Comparison of ENCODE assay signal across 23 cellular contexts in genomic region chr5:138989720-138990119, GRCh38.
A peak's percentile ranks its signal among the peaks of the same experiment; 100 is the strongest.
DNase-seq lines count a peak whose midpoint lies in the region; ATAC-seq, FAIRE-seq and TF ChIP-seq lines count a peak whose summit lies in the region.
"Had no signal": no experiment of that assay in that cellular context is flagged by ENCODE, and none has a peak within 500 bp of the region (broad histone marks: within the 10 kb centered on the region; RNA-seq: fewer than 3 reads in every experiment).

No MANE protein-coding gene starts in this region.

- FAIRE-seq in astrocyte (lab: Jason Lieb, UNC) = peak; percentile 70

- no peaks in the 10 kb centered on the region for H4K20me1 ChIP-seq in astrocyte (ENCODE audit: insufficient read depth, low read length)

- TF ChIP-seq CTCF in astrocyte (IDR thresholded peaks at IDR 0.05; ENCODE audit: insufficient read depth, low read depth, low read length) = no peak
- TF ChIP-seq CTCF in fibroblast of the aortic adventitia (IDR thresholded peaks at IDR 0.05; ENCODE audit: insufficient read depth, low read length) = no peak
- no peak for TF ChIP-seq CTCF in type B pancreatic cell (conservative IDR thresholded peaks at IDR 0.05)

- H3K27ac Mint-ChIP-seq in activated CD8-positive, alpha-beta memory T cell treated with anti-CD3 and anti-CD28 coated beads, Interleukin-2, amount 10 ng/mL, durations not matched to agents 7 days and 5 days = no peak overlapping the region
- H3K27ac Mint-ChIP-seq in astrocyte (ENCODE audit: unreplicated experiment) (no peak overlapping the region), type B pancreatic cell (no peak overlapping the region)
- H3K27ac Mint-ChIP-seq in activated naive CD4-positive, alpha-beta T cell treated with anti-CD3 and anti-CD28 coated beads for 36 hours = no peak overlapping the region
- H3K27ac Mint-ChIP-seq: dendritic cell treated with granulocyte-macrophage colony-stimulating factor and Interleukin-4, amounts not matched to agents 40 ng/mL and 50 ng/mL, for 4 days; T-helper 1 cell treated with Interleukin-12 subunit alpha and Interleukin-12 subunit beta and Interleukin-4 antibody, amounts not matched to agents 30 μg/mL and 1 μg/mL, for 36 hours had no signal

- CTCF ChIA-PET in activated CD8-positive, alpha-beta memory T cell treated with anti-CD3 and anti-CD28 coated beads, Interleukin-2, amount 10 ng/mL, durations not matched to agents 7 days and 5 days (lab: Charles Lee) = no interaction called here
- CTCF ChIA-PET in activated naive CD4-positive, alpha-beta T cell treated with anti-CD3 and anti-CD28 coated beads for 36 hours (lab: Charles Lee) = no interaction called here

- H3K27me3 Mint-ChIP-seq in activated CD8-positive, alpha-beta memory T cell treated with anti-CD3 and anti-CD28 coated beads, Interleukin-2, amount 10 ng/mL, durations not matched to agents 7 days and 5 days = no peaks in the 10 kb centered on the region
- H3K27me3 Mint-ChIP-seq in astrocyte (ENCODE audit: low read depth, unreplicated experiment) (no peaks in the 10 kb centered on the region), type B pancreatic cell (no peaks in the 10 kb centered on the region)
- H3K27me3 Mint-ChIP-seq in activated naive CD4-positive, alpha-beta T cell treated with anti-CD3 and anti-CD28 coated beads for 36 hours (ENCODE audit: low read depth) = no peaks in the 10 kb centered on the region
- H3K27me3 Mint-ChIP-seq: dendritic cell treated with granulocyte-macrophage colony-stimulating factor and Interleukin-4, amounts not matched to agents 40 ng/mL and 50 ng/mL, for 4 days had no signal

- H3K9me3 ChIP-seq in astrocyte (ENCODE audit: insufficient read depth, low read depth, low read length) = no peaks in the 10 kb centered on the region
- H3K9me3 ChIP-seq: transverse colon had no signal

- H3K79me2 ChIP-seq in astrocyte (ENCODE audit: insufficient read depth, low read length) = no peaks in the 10 kb centered on the region
- H3K79me2 ChIP-seq: hepatocyte had no signal

- DNase-seq in activated CD8-positive, alpha-beta memory T cell treated with anti-CD3 and anti-CD28 coated beads, Interleukin-2, amount 10 ng/mL, durations not matched to agents 7 days and 5 days = peak; percentile 33
- no peak for DNase-seq in activated CD8-positive, alpha-beta memory T cell treated with anti-CD3 and anti-CD28 coated beads, Interleukin-2, amount 50 U/mL, for 48 hours
- DNase-seq in astrocyte (ENCODE audit: low read depth) = peak; percentile 67
- DNase-seq in fibroblast of the aortic adventitia (ENCODE audit: low read depth) = peak; percentile 55
- peak; percentile 25 for DNase-seq in type B pancreatic cell (ENCODE audit: extremely low spot score, unreplicated experiment)
- no peak for DNase-seq in activated naive CD4-positive, alpha-beta T cell treated with anti-CD3 and anti-CD28 coated beads for 36 hours
- DNase-seq: activated gamma-delta T cell; aorta; kidney glomerular epithelial cell; midbrain; NCI-H1694 treated with DMSO at 0.1 percent for 48 hours; NCI-H345; Right ventricle myocardium superior; stimulated activated naive CD4-positive, alpha-beta T cell; transverse colon had no signal

- no peaks in the 10 kb centered on the region for H3K27me3 ChIP-seq in astrocyte (ENCODE audit: insufficient read depth, low read length)
- H3K27me3 ChIP-seq: hepatocyte, transverse colon had no signal

- H3K4me3 ChIP-seq in astrocyte (ENCODE audit: insufficient read depth, low read depth, low read length) (no peak overlapping the region), fibroblast of the aortic adventitia (ENCODE audit: low read depth, low read length) (no peak overlapping the region)
- H3K4me3 ChIP-seq: hepatocyte, transverse colon had no signal

- H3K9ac ChIP-seq in astrocyte (ENCODE audit: low read length) = no peak overlapping the region

- H3K4me2 ChIP-seq in astrocyte (ENCODE audit: low read length) = no peak overlapping the region
- H3K4me2 ChIP-seq: hepatocyte had no signal

- no peak for ATAC-seq in activated CD8-positive, alpha-beta memory T cell treated with anti-CD3 and anti-CD28 coated beads, Interleukin-2, amount 10 ng/mL, durations not matched to agents 7 days and 5 days
- no peak for ATAC-seq in HG03521 (IDR thresholded peaks at IDR 0.05; ENCODE audit: unreplicated experiment)
- ATAC-seq in HG03175 (IDR thresholded peaks at IDR 0.05; ENCODE audit: unreplicated experiment) = no peak
- ATAC-seq: activated CD4-positive, CD25-positive, alpha-beta regulatory T cell treated with anti-CD3 and anti-CD28 coated beads, Interleukin-2, amount 50 U/mL, for 24 hours had no signal

- H3K27ac ChIP-seq in astrocyte (ENCODE audit: low read depth, low read length) = no peak overlapping the region
- H3K27ac ChIP-seq: 22Rv1, hepatocyte, transverse colon had no signal

- intact Hi-C loops in activated naive CD4-positive, alpha-beta T cell treated with anti-CD3 and anti-CD28 coated beads for 36 hours (cut with micrococcal nuclease) = no loop called here

- H2AFZ ChIP-seq in astrocyte (ENCODE audit: low read depth, low read length) = no peak overlapping the region
- H2AFZ ChIP-seq: hepatocyte had no signal

- H3K9me3 Mint-ChIP-seq in activated CD8-positive, alpha-beta memory T cell treated with anti-CD3 and anti-CD28 coated beads, Interleukin-2, amount 10 ng/mL, durations not matched to agents 7 days and 5 days (ENCODE audit: low read depth) = no peaks in the 10 kb centered on the region
- H3K9me3 Mint-ChIP-seq in astrocyte (ENCODE audit: unreplicated experiment) (no peaks in the 10 kb centered on the region), type B pancreatic cell (no peaks in the 10 kb centered on the region)
- no peaks in the 10 kb centered on the region for H3K9me3 Mint-ChIP-seq in activated naive CD4-positive, alpha-beta T cell treated with anti-CD3 and anti-CD28 coated beads for 36 hours
- H3K9me3 Mint-ChIP-seq: dendritic cell treated with granulocyte-macrophage colony-stimulating factor and Interleukin-4, amounts not matched to agents 40 ng/mL and 50 ng/mL, for 4 days; neural crest cell; T-helper 1 cell treated with Interleukin-12 subunit alpha and Interleukin-12 subunit beta and Interleukin-4 antibody, amounts not matched to agents 30 μg/mL and 1 μg/mL, for 36 hours had no signal

- H3K36me3 ChIP-seq in astrocyte (ENCODE audit: insufficient read depth, low read length) = no peaks in the 10 kb centered on the region
- H3K36me3 ChIP-seq: transverse colon had no signal

- no peaks in the 10 kb centered on the region for H3K36me3 Mint-ChIP-seq in activated CD8-positive, alpha-beta memory T cell treated with anti-CD3 and anti-CD28 coated beads, Interleukin-2, amount 10 ng/mL, durations not matched to agents 7 days and 5 days
- H3K36me3 Mint-ChIP-seq in astrocyte (ENCODE audit: low read depth, unreplicated experiment) (peaks cover 2% of the 10 kb centered on the region), type B pancreatic cell (no peaks in the 10 kb centered on the region)
- no peaks in the 10 kb centered on the region for H3K36me3 Mint-ChIP-seq in activated naive CD4-positive, alpha-beta T cell treated with anti-CD3 and anti-CD28 coated beads for 36 hours (ENCODE audit: low read depth)

- no peak overlapping the region for H3K4me3 Mint-ChIP-seq in activated CD8-positive, alpha-beta memory T cell treated with anti-CD3 and anti-CD28 coated beads, Interleukin-2, amount 10 ng/mL, durations not matched to agents 7 days and 5 days
- no peak overlapping the region for H3K4me3 Mint-ChIP-seq in astrocyte (ENCODE audit: unreplicated experiment)
- no peak overlapping the region for H3K4me3 Mint-ChIP-seq in type B pancreatic cell
- H3K4me3 Mint-ChIP-seq in activated naive CD4-positive, alpha-beta T cell treated with anti-CD3 and anti-CD28 coated beads for 36 hours = no peak overlapping the region
- H3K4me3 Mint-ChIP-seq: dendritic cell treated with granulocyte-macrophage colony-stimulating factor and Interleukin-4, amounts not matched to agents 40 ng/mL and 50 ng/mL, for 4 days; neural crest cell; T-helper 1 cell treated with Interleukin-12 subunit alpha and Interleukin-12 subunit beta and Interleukin-4 antibody, amounts not matched to agents 30 μg/mL and 1 μg/mL, for 36 hours had no signal

- H3K4me1 Mint-ChIP-seq in activated CD8-positive, alpha-beta memory T cell treated with anti-CD3 and anti-CD28 coated beads, Interleukin-2, amount 10 ng/mL, durations not matched to agents 7 days and 5 days = peaks cover 5% of the 10 kb centered on the region
- H3K4me1 Mint-ChIP-seq in astrocyte (ENCODE audit: low read depth, unreplicated experiment) (peaks cover 25% of the 10 kb centered on the region), type B pancreatic cell (ENCODE audit: unreplicated experiment) (peaks cover 13% of the 10 kb centered on the region)
- H3K4me1 Mint-ChIP-seq in activated naive CD4-positive, alpha-beta T cell treated with anti-CD3 and anti-CD28 coated beads for 36 hours (ENCODE audit: low read depth) = peaks cover 3% of the 10 kb centered on the region

- peaks cover 20% of the 10 kb centered on the region for H3K4me1 ChIP-seq in astrocyte (ENCODE audit: insufficient read depth, low read length)
- H3K4me1 ChIP-seq: transverse colon had no signal

Comparison
In these comparisons a context has a peak if more than half of its experiments do, and no peak if none do; other contexts are left out.
1. DNase-seq: peak in activated CD8-positive, alpha-beta memory T cell treated with anti-CD3 and anti-CD28 coated beads, Interleukin-2, amount 10 ng/mL, durations not matched to agents 7 days and 5 days (single experiment), astrocyte (single experiment), fibroblast of the aortic adventitia (single experiment) and type B pancreatic cell (single experiment); none in activated CD8-positive, alpha-beta memory T cell treated with anti-CD3 and anti-CD28 coated beads, Interleukin-2, amount 50 U/mL, for 48 hours (single experiment) and activated naive CD4-positive, alpha-beta T cell treated with anti-CD3 and anti-CD28 coated beads for 36 hours (single experiment).